ENCODE assay signal across 1 cellular context in genomic region chr13:98142427-98143156, GRCh38.
A peak's percentile ranks its signal among the peaks of the same experiment; 100 is the strongest.
TF ChIP-seq lines count a peak whose summit lies in the region.

FARP1 (plus strand) TSS chr13:98143094; CDS start chr13:98213243, 70,149 bp downstream.

TF ChIP-seq in HepG2, 621 proteins besides CTCF, POLR2A, EP300 and RAD21 (continued from another document and continues in another):
- TF ChIP-seq MTA3 (CRISPR knock-in tag; IDR thresholded peaks at IDR 0.05): no peak
- 0 out of 2 replicates have a peak, but pooled peaks have one; percentile 24 for TF ChIP-seq ZNF776 (CRISPR knock-in tag; IDR thresholded peaks at IDR 0.05)
- no peak for TF ChIP-seq ZFP82 (CRISPR knock-in tag; IDR thresholded peaks at IDR 0.05; ENCODE audit: borderline replicate concordance)
- no peak for TF ChIP-seq SOX13 (IDR thresholded peaks at IDR 0.05)
- peak in 1 of 2 experiments; percentile 13; a peak in 1 of 4 replicates for TF ChIP-seq SOX13 (CRISPR knock-in tag; conservative IDR thresholded peaks at IDR 0.05 in 1 of 2, IDR thresholded peaks at IDR 0.05 in 1 of 2)
- TF ChIP-seq DNMT3B (CRISPR knock-in tag; conservative IDR thresholded peaks at IDR 0.05): no peak
- peak; percentile 56 for TF ChIP-seq ISL2 (CRISPR knock-in tag; IDR thresholded peaks at IDR 0.05)
- no peak for TF ChIP-seq KAT2B (IDR thresholded peaks at IDR 0.05; ENCODE audit: borderline replicate concordance, low read depth, low read length)
- TF ChIP-seq ZNF326 (CRISPR knock-in tag; IDR thresholded peaks at IDR 0.05; ENCODE audit: borderline replicate concordance): no peak
- no peak for TF ChIP-seq HNF1A (IDR thresholded peaks at IDR 0.05; ENCODE audit: low read depth)
- TF ChIP-seq HNF1A (CRISPR knock-in tag; IDR thresholded peaks at IDR 0.05; ENCODE audit: borderline replicate concordance): peak; percentile 68; the same call in 1 of the 2 replicates
- peak; percentile 58; the same call in 1 of the 2 replicates for TF ChIP-seq ZC3H13 (CRISPR knock-in tag; IDR thresholded peaks at IDR 0.05)
- TF ChIP-seq ZNF263 (CRISPR knock-in tag; IDR thresholded peaks at IDR 0.05): peak; percentile 56
- TF ChIP-seq MTA1 (CRISPR knock-in tag; IDR thresholded peaks at IDR 0.05; ENCODE audit: borderline replicate concordance): peak; percentile 93; the same call in 1 of the 2 replicates
- peak; percentile 23; the same call in 1 of the 2 replicates for TF ChIP-seq ZBTB33 (CRISPR knock-in tag; IDR thresholded peaks at IDR 0.05)
- TF ChIP-seq ZNF335 (CRISPR knock-in tag; IDR thresholded peaks at IDR 0.05): no peak
- TF ChIP-seq ZFP90 (CRISPR knock-in tag; IDR thresholded peaks at IDR 0.05; ENCODE audit: borderline replicate concordance): no peak; the same call in 1 of the 2 replicates
- TF ChIP-seq ZNF850 (CRISPR knock-in tag; conservative IDR thresholded peaks at IDR 0.05): no peak
- TF ChIP-seq SRY (CRISPR knock-in tag; IDR thresholded peaks at IDR 0.05): 0 out of 2 replicates have a peak, but pooled peaks have one; percentile 46
- TF ChIP-seq GPN1 (CRISPR knock-in tag; IDR thresholded peaks at IDR 0.05; ENCODE audit: borderline replicate concordance): no peak
- TF ChIP-seq ZNF343 (CRISPR knock-in tag; IDR thresholded peaks at IDR 0.05): peak; percentile 90; the same call in 1 of the 2 replicates
- TF ChIP-seq FOXK1 (CRISPR knock-in tag; IDR thresholded peaks at IDR 0.05; ENCODE audit: borderline replicate concordance, low read depth): no peak
- TF ChIP-seq E2F5 (CRISPR knock-in tag; conservative IDR thresholded peaks at IDR 0.05): 0 out of 2 replicates have a peak, but pooled peaks have one; percentile 15
- no peak for TF ChIP-seq SNRNP70 (IDR thresholded peaks at IDR 0.05; ENCODE audit: low read depth, low read length)
- 0 out of 2 replicates have a peak, but pooled peaks have one; percentile 19 for TF ChIP-seq MYC (CRISPR knock-in tag; IDR thresholded peaks at IDR 0.05; ENCODE audit: borderline replicate concordance)
- no peak for TF ChIP-seq HDAC6 (IDR thresholded peaks at IDR 0.05; ENCODE audit: low read depth, low read length)
- no peak for TF ChIP-seq ZFP1 (CRISPR knock-in tag; IDR thresholded peaks at IDR 0.05)
- TF ChIP-seq, protein P1, sequence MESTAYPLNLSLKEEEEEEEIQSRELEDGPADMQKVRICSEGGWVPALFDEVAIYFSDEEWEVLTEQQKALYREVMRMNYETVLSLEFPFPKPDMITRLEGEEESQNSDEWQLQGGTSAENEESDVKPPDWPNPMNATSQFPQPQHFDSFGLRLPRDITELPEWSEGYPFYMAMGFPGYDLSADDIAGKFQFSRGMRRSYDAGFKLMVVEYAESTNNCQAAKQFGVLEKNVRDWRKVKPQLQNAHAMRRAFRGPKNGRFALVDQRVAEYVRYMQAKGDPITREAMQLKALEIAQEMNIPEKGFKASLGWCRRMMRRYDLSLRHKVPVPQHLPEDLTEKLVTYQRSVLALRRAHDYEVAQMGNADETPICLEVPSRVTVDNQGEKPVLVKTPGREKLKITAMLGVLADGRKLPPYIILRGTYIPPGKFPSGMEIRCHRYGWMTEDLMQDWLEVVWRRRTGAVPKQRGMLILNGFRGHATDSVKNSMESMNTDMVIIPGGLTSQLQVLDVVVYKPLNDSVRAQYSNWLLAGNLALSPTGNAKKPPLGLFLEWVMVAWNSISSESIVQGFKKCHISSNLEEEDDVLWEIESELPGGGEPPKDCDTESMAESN (CRISPR knock-in tag; conservative IDR thresholded peaks at IDR 0.05): peak; percentile 54; the same call in 1 of the 2 replicates
- no peak for TF ChIP-seq ZNF530 (CRISPR knock-in tag; IDR thresholded peaks at IDR 0.05; ENCODE audit: low read depth)
- peak; percentile 71 for TF ChIP-seq SALL2 (CRISPR knock-in tag; IDR thresholded peaks at IDR 0.05)
- no peak for TF ChIP-seq NFE2L2 (IDR thresholded peaks at IDR 0.05; ENCODE audit: low read length)
- TF ChIP-seq ZNF691 (CRISPR knock-in tag; IDR thresholded peaks at IDR 0.05; ENCODE audit: borderline replicate concordance, low read depth): peak; percentile 93
- no peak; the same call in 1 of the 2 replicates for TF ChIP-seq ZSCAN31 (CRISPR knock-in tag; IDR thresholded peaks at IDR 0.05; ENCODE audit: low read depth)
- no peak for TF ChIP-seq ZNF878 (CRISPR knock-in tag; IDR thresholded peaks at IDR 0.05)
- no peak for TF ChIP-seq ZBTB7A (CRISPR knock-in tag; IDR thresholded peaks at IDR 0.05)
- TF ChIP-seq, protein P2, sequence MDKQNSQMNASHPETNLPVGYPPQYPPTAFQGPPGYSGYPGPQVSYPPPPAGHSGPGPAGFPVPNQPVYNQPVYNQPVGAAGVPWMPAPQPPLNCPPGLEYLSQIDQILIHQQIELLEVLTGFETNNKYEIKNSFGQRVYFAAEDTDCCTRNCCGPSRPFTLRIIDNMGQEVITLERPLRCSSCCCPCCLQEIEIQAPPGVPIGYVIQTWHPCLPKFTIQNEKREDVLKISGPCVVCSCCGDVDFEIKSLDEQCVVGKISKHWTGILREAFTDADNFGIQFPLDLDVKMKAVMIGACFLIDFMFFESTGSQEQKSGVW (CRISPR knock-in tag; IDR thresholded peaks at IDR 0.05; ENCODE audit: borderline replicate concordance): 0 out of 2 replicates have a peak, but pooled peaks have one; percentile 36
- no peak for TF ChIP-seq JUND (CRISPR knock-in tag; IDR thresholded peaks at IDR 0.05)
- TF ChIP-seq CENPX (CRISPR knock-in tag; IDR thresholded peaks at IDR 0.05): no peak
- no peak for TF ChIP-seq PPARG (CRISPR knock-in tag; conservative IDR thresholded peaks at IDR 0.05)
- no peak for TF ChIP-seq KLF13 (CRISPR knock-in tag; IDR thresholded peaks at IDR 0.05)
- no peak for TF ChIP-seq ZBTB20 (CRISPR knock-in tag; IDR thresholded peaks at IDR 0.05; ENCODE audit: borderline replicate concordance, low read depth)
- no peak for TF ChIP-seq RBM39 (IDR thresholded peaks at IDR 0.05; ENCODE audit: low read depth, low read length, poor library complexity, severe bottlenecking)
- TF ChIP-seq ARNT (IDR thresholded peaks at IDR 0.05): no peak
- no peak; the same call in 1 of the 2 replicates for TF ChIP-seq ZNF564 (CRISPR knock-in tag; IDR thresholded peaks at IDR 0.05)
- TF ChIP-seq CREM (IDR thresholded peaks at IDR 0.05): no peak
- no peak for TF ChIP-seq CREM (CRISPR knock-in tag; IDR thresholded peaks at IDR 0.05)
- no peak for TF ChIP-seq ZNF607 (CRISPR knock-in tag; IDR thresholded peaks at IDR 0.05; ENCODE audit: borderline replicate concordance)
- TF ChIP-seq ZSCAN20 (CRISPR knock-in tag; IDR thresholded peaks at IDR 0.05; ENCODE audit: borderline replicate concordance): peak; percentile 50; the same call in 1 of the 2 replicates
- TF ChIP-seq PAXIP1 (CRISPR knock-in tag; conservative IDR thresholded peaks at IDR 0.05): peak; percentile 66
- TF ChIP-seq SNAI1 (CRISPR knock-in tag; IDR thresholded peaks at IDR 0.05; ENCODE audit: borderline replicate concordance): 0 out of 2 replicates have a peak, but pooled peaks have one; percentile 43
- TF ChIP-seq ZNF567 (CRISPR knock-in tag; IDR thresholded peaks at IDR 0.05; ENCODE audit: borderline replicate concordance): no peak
- TF ChIP-seq ZNF570 (CRISPR knock-in tag; IDR thresholded peaks at IDR 0.05; ENCODE audit: borderline replicate concordance): 0 out of 2 replicates have a peak, but pooled peaks have one; percentile 70
- peak; percentile 60; the same call in 1 of the 2 replicates for TF ChIP-seq ZNF678 (CRISPR knock-in tag; IDR thresholded peaks at IDR 0.05)
